Comparison of ENCODE assay signal across 19 cellular contexts in the genomic region with DNA sequence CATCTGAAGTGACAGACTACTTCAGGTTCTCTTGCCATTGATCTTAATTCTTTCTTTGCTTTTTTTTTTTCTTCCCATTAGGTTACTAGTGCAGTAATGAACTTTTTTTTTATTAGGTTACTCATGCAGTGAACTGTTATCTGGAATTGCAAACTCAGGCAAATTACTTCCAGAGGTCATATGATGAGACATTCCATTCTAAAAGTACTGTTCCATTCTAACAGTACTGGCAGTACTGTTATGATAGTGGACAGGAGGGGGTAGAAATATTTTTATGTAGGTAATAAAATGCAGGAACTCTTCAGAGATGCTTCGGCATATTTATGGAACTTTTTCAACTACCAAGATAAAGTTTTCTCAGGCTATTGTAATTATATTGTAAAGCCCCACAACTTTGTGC.
"Had no signal": no experiment of that assay in that cellular context is flagged by ENCODE, and none has a peak within 500 bp of the region (broad histone marks: within the 10 kb centered on the region; RNA-seq: fewer than 3 reads in every experiment).

No MANE protein-coding gene starts in this region.

- H2AFZ ChIP-seq: parathyroid adenoma had no signal

- DNase-seq: cortex of kidney; effector memory CD8-positive, alpha-beta T cell; erythroblast; esophagus squamous epithelium; lower lobe of right lung; mucosa of descending colon; naive B cell; sigmoid colon; stimulated activated CD4-positive, alpha-beta T cell treated with anti-CD3 and anti-CD28 coated beads, Interleukin-2, amount 100 ng/mL, for 24 hours; stimulated activated CD4-positive, alpha-beta T cell treated with anti-CD3 and anti-CD28 coated beads, Interleukin-4, amount 100 ng/mL, for 24 hours; stimulated activated naive CD4-positive, alpha-beta T cell treated with Interleukin-2 at 50 U/mL for 16 hours; stomach; thyroid gland; trophoblast cell had no signal

- H3K4me3 ChIP-seq: esophagus squamous epithelium, lower lobe of right lung, mucosa of descending colon, sigmoid colon, stomach, thyroid gland, vagina had no signal

- H3K27ac ChIP-seq: esophagus squamous epithelium, lower lobe of right lung, parathyroid adenoma, sigmoid colon, stomach, thyroid gland, vagina had no signal

- H3K27me3 ChIP-seq: esophagus squamous epithelium, sigmoid colon, stomach, thyroid gland, vagina had no signal

- H3K36me3 ChIP-seq: esophagus squamous epithelium, lower lobe of right lung, sigmoid colon, stomach, thyroid gland, vagina had no signal

- ATAC-seq: effector memory CD8-positive, alpha-beta T cell; left lobe of liver; lower lobe of right lung; mucosa of descending colon; natural killer cell treated with Interleukin-12 subunit alpha and Interleukin-12 subunit beta and Interleukin-15 and Interleukin-18, amount 100 ng/mL, for 72 hours; stimulated activated effector memory CD8-positive, alpha-beta T cell treated with anti-CD3 and anti-CD28 coated beads, Interleukin-12 subunit alpha, Interleukin-12 subunit beta, amount 100 ng/mL, for 72 hours had no signal

- H3K9me3 ChIP-seq: esophagus squamous epithelium, lower lobe of right lung, mucosa of descending colon, sigmoid colon, stomach, thyroid gland, vagina had no signal

- H3K9ac ChIP-seq: parathyroid adenoma had no signal

- H3K4me1 ChIP-seq: esophagus squamous epithelium, lower lobe of right lung, parathyroid adenoma, thyroid gland, vagina had no signal
